ENCODE assay signal across 21 cellular contexts in genomic region chr14:77524536-77524935, GRCh38. TPM values are rescaled to one million over a fixed set of nuclear protein-coding genes. Genes with fewer than 3 reads are reported as not detected.
A peak's percentile ranks its signal among the peaks of the same experiment; 100 is the strongest.
DNase-seq lines count a peak whose midpoint lies in the region; ATAC-seq, FAIRE-seq and TF ChIP-seq lines count a peak whose summit lies in the region.
"Had no signal": no experiment of that assay in that cellular context is flagged by ENCODE, and none has a peak within 500 bp of the region (broad histone marks: within the 10 kb centered on the region; RNA-seq: fewer than 3 reads in every experiment).

No MANE protein-coding gene starts in this region.

- intact Hi-C loops in head of caudate nucleus (cut with DNase I) (no loop called here), uterus (cut with DNase I; ENCODE audit: low total_unique reads) (no loop called here)

- H4K8ac ChIP-seq in mesenchymal stem cell (ENCODE audit: low read length) = no peak overlapping the region

- H3K4me3 ChIP-seq in HEK293 (ENCODE audit: low read depth, low read length) (no peak overlapping the region), mesenchymal stem cell (ENCODE audit: insufficient read depth in 1 of 2, low read depth in 1 of 2, low read length in 2 of 2) (no peak overlapping the region), uterus (no peak overlapping the region)
- H3K4me3 ChIP-seq: GM23338, HAP-1 had no signal

- H3K14ac ChIP-seq in mesenchymal stem cell (ENCODE audit: low read length in 2 of 2) = no peak overlapping the region

- H3K4ac ChIP-seq in mesenchymal stem cell (ENCODE audit: low read depth in 1 of 2, low read length in 2 of 2) = no peak overlapping the region

- H3K79me1 ChIP-seq in mesenchymal stem cell (replicated peaks; ENCODE audit: low read length, poor library complexity, severe bottlenecking) = peaks cover 14% of the 10 kb centered on the region

- H3K9me3 ChIP-seq in HEK293 (ENCODE audit: control insufficient read depth, insufficient read depth, low read depth, low read length) = no peaks in the 10 kb centered on the region
- no peaks in the 10 kb centered on the region for H3K9me3 ChIP-seq in mesenchymal stem cell (ENCODE audit: control insufficient read depth, low read length)
- no peaks in the 10 kb centered on the region for H3K9me3 ChIP-seq in uterus
- H3K9me3 ChIP-seq: HAP-1 had no signal

- no peak overlapping the region for H2AK5ac ChIP-seq in mesenchymal stem cell (ENCODE audit: low read length, severe bottlenecking)

- POLR2A ChIA-PET in HEK293 (lab: Yijun Ruan, JAX) = no interaction called here

- no peak overlapping the region for H2BK5ac ChIP-seq in mesenchymal stem cell (ENCODE audit: low read depth, low read length, poor library complexity, severe bottlenecking)

- H2BK15ac ChIP-seq in mesenchymal stem cell (ENCODE audit: low read depth, poor library complexity, severe bottlenecking) = no peak overlapping the region

- TF ChIP-seq POLR2A in uterus (IDR thresholded peaks at IDR 0.05) = no peak

- H3K4me1 ChIP-seq in HEK293 (ENCODE audit: control insufficient read depth, insufficient read depth, low read length) (no peaks in the 10 kb centered on the region), mesenchymal stem cell (ENCODE audit: control insufficient read depth, insufficient read depth, low read depth, low read length) (peaks cover 2% of the 10 kb centered on the region), uterus (peaks cover 0 to 4% of the 10 kb centered on the region in 2 donors)
- H3K4me1 ChIP-seq: HAP-1 had no signal

- no peak overlapping the region for H3K4me2 ChIP-seq in mesenchymal stem cell (ENCODE audit: low read length, poor library complexity, severe bottlenecking)
- H3K4me2 ChIP-seq: GM23338 had no signal

- no peak overlapping the region for H3K23ac ChIP-seq in mesenchymal stem cell (ENCODE audit: low read length in 2 of 2)

- no peak for ATAC-seq in HG02610 (IDR thresholded peaks at IDR 0.05; ENCODE audit: unreplicated experiment)
- ATAC-seq: GM23338 had no signal

- peak; percentile 65 for DNase-seq in amniotic epithelial cell (ENCODE audit: low read depth)
- peak; percentile 35 for DNase-seq in mesenchymal stem cell
- no peak for DNase-seq in urothelium cell line (ENCODE audit: low spot score)
- no peak for DNase-seq in SK-N-DZ (ENCODE audit: low spot score)
- DNase-seq in head of caudate nucleus = no peak
- no peak for DNase-seq in uterus
- DNase-seq: C1 segment of cervical spinal cord; Calu3; CD4-positive, alpha-beta memory T cell; COR-L47; DMS53; DMS79 treated with DMSO at 0.1 percent for 48 hours; GF-D8 had no signal

- TF ChIP-seq CTCF in HEK293 (tag by site-specific recombination; IDR thresholded peaks at IDR 0.05) = no peak
- TF ChIP-seq CTCF in uterus (IDR thresholded peaks at IDR 0.05) = no peak

- H2AFZ ChIP-seq in mesenchymal stem cell (ENCODE audit: low read depth, low read length) = no peak overlapping the region
- H2AFZ ChIP-seq: GM23338 had no signal

- H4K91ac ChIP-seq in mesenchymal stem cell (ENCODE audit: low read length) = no peak overlapping the region

- no peak overlapping the region for H3K27ac ChIP-seq in HEK293 (ENCODE audit: extremely low read depth, low read depth, low read length)
- no peak overlapping the region for H3K27ac ChIP-seq in mesenchymal stem cell (ENCODE audit: low read length, poor library complexity, severe bottlenecking)
- no peak overlapping the region for H3K27ac ChIP-seq in uterus

- no peak overlapping the region for H3K18ac ChIP-seq in mesenchymal stem cell (ENCODE audit: low read depth in 1 of 2, low read length in 2 of 2)

- WGBS in mesenchymal stem cell = 83% methylated on average over 6 of the region's 6 CpGs

- H3K36me3 ChIP-seq in HEK293 (ENCODE audit: control insufficient read depth in 2 of 2, insufficient read depth in 1 of 2, low read length in 2 of 2) (peaks cover 0 to 16% of the 10 kb centered on the region in 2 experiments), mesenchymal stem cell (ENCODE audit: control insufficient read depth in 1 of 2, insufficient read depth in 2 of 2, low read depth in 1 of 2, low read length in 2 of 2) (peaks cover 11 to 29% of the 10 kb centered on the region in 2 experiments), uterus (no peaks in the 10 kb centered on the region)

- FAIRE-seq in urothelium cell line (lab: Jason Lieb, UNC) = peak; percentile 27
- FAIRE-seq: GM12892, GM19239 had no signal

- no peak overlapping the region for H2BK120ac ChIP-seq in mesenchymal stem cell (ENCODE audit: low read depth, low read length)

- H3K27me3 ChIP-seq in mesenchymal stem cell (ENCODE audit: control insufficient read depth in 1 of 2, insufficient read depth in 1 of 2, low read length in 2 of 2) (no peaks in the 10 kb centered on the region), uterus (no peaks in the 10 kb centered on the region)

- no peak overlapping the region for H3K9ac ChIP-seq in mesenchymal stem cell (ENCODE audit: low read length)

- no peak overlapping the region for H2BK12ac ChIP-seq in mesenchymal stem cell (ENCODE audit: low read length in 2 of 2)

- CTCF ChIA-PET in HEK293 (lab: Yijun Ruan, JAX) = no interaction called here

TF ChIP-seq in HEK293, 187 proteins besides CTCF, POLR2A, EP300 and RAD21:
- 0 out of 2 replicates have a peak, but pooled peaks have one; percentile 9 for TF ChIP-seq ZNF146 (tag by site-specific recombination; IDR thresholded peaks at IDR 0.05)
- no peak for TF ChIP-seq ZNF391 (tag by site-specific recombination; IDR thresholded peaks at IDR 0.05; ENCODE audit: borderline replicate concordance, low read depth)
TF ChIP-seq in HEK293: peak in this region for 1.

RNA-seq across cellular contexts. Expression of gene ISM2, which starts 25.9 kb away (rescaled TPM):
- polyA plus RNA-seq in mesenchymal stem cell (2013, experiment 1 of 2) = not detected
- polyA plus RNA-seq in mesenchymal stem cell (2013, experiment 2 of 2) = 0.03 TPM
- polyA plus RNA-seq in SK-N-DZ (2014; cell fraction: cytosol; rRNA removed) = not detected in 2 replicates
- 0.37 and 1.1 TPM in 2 replicates for polyA plus RNA-seq in SK-N-DZ (2014; cell fraction: nucleus; rRNA removed)
- 1 to 10 TPM in 1 of 4 donors, under 1 TPM in 1, not detected in 2; 0.69 to 1.5 TPM for total RNA-seq in uterus
- total RNA-seq: Calu3; CD4-positive, alpha-beta memory T cell; Daoy; H4 had no signal
- polyA plus RNA-seq: CD4-positive, alpha-beta memory T cell had no signal

Comparison
In these comparisons a context has a peak if more than half of its experiments do, and no peak if none do; other contexts are left out.
1. DNase-seq: peak in amniotic epithelial cell (single experiment) and mesenchymal stem cell (single experiment); none in urothelium cell line (single experiment), SK-N-DZ (single experiment), head of caudate nucleus (0 of 42) and uterus (0 of 2).